ENCODE assay signal across 10 cellular contexts in genomic region chr12:13001725-13002040, GRCh38. TPM values are rescaled to one million over a fixed set of nuclear protein-coding genes. Genes with fewer than 3 reads are reported as not detected.
DNase-seq lines count a peak whose midpoint lies in the region; ATAC-seq, FAIRE-seq and TF ChIP-seq lines count a peak whose summit lies in the region.
"Had no signal": no experiment of that assay in that cellular context is flagged by ENCODE, and none has a peak within 500 bp of the region (broad histone marks: within the 10 kb centered on the region; RNA-seq: fewer than 3 reads in every experiment).

No MANE protein-coding gene starts in this region.

- peak overlapping the region; percentile 85 for H3K4me3 ChIP-seq in coronary artery
- H3K4me3 ChIP-seq in muscle layer of duodenum (ENCODE audit: low read depth in 1 of 2, low read length in 2 of 2): peak overlapping the region; percentile 77 to 87

- TF ChIP-seq CTCF in coronary artery (IDR thresholded peaks at IDR 0.05): no peak

- FAIRE-seq in urothelium cell line (lab: Jason Lieb, UNC): peak; percentile 62
- FAIRE-seq: TTC549 had no signal

- H3K36me3 ChIP-seq in muscle layer of duodenum (ENCODE audit: control insufficient read depth in 1 of 2, insufficient read depth in 2 of 2, low read length in 2 of 2): no peaks in the 10 kb centered on the region

- ATAC-seq in Right ventricle myocardium inferior (no peak), Right ventricle myocardium superior (ENCODE audit: poor library complexity) (no peak)

- H3K27ac ChIP-seq in coronary artery (peak overlapping the region; percentile 96 to 98), muscle layer of duodenum (ENCODE audit: low read length) (no peak overlapping the region)

- intact Hi-C loops in Right ventricle myocardium inferior (cut with DNase I): loop anchor here (5.0 kb wide), 2 partner anchors 96 to 196 kb away; partner anchors contain the start of gene EMP1
- intact Hi-C loops in Right ventricle myocardium superior (cut with DNase I): no loop called here

- no peaks in the 10 kb centered on the region for H3K9me3 ChIP-seq in muscle layer of duodenum (ENCODE audit: control insufficient read depth in 1 of 2, low read length in 2 of 2)

- DNase-seq in Right ventricle myocardium inferior (ENCODE audit: missing footprints) (peak; percentile 68), Right ventricle myocardium superior (no peak), coronary artery (ENCODE audit: low spot score) (peak; percentile 73), urothelium cell line (ENCODE audit: low spot score) (no peak), MV-4-11 (lab: John Stamatoyannopoulos, UW) (no peak), NCI-H2081 (lab: John Stamatoyannopoulos, UW) (no peak), NCI-H510A treated with DMSO at 0.1 percent for 48 hours (lab: John Stamatoyannopoulos, UW) (no peak)
- DNase-seq: DND-41 had no signal

- H3K4me1 ChIP-seq in muscle layer of duodenum (ENCODE audit: control insufficient read depth in 1 of 2, insufficient read depth in 2 of 2, low read length in 2 of 2): peaks cover 0 to 24% of the 10 kb centered on the region in 2 donors

- no peaks in the 10 kb centered on the region for H3K27me3 ChIP-seq in muscle layer of duodenum (ENCODE audit: low read depth, low read length)

RNA-seq across cellular contexts. Expression of gene HEBP1, which starts 1.6 kb away (rescaled TPM):
- total RNA-seq in Right ventricle myocardium inferior (63.5 TPM), Right ventricle myocardium superior (65.3 TPM)

RNA-seq across cellular contexts. Expression of gene FAM234B, which starts 42.5 kb away (rescaled TPM):
- 2.4 TPM for total RNA-seq in Right ventricle myocardium inferior
- total RNA-seq in Right ventricle myocardium superior: 1.8 TPM

RNA-seq across cellular contexts. Expression of gene GPRC5D, which starts 49.7 kb away (rescaled TPM):
- total RNA-seq in Right ventricle myocardium inferior: not detected
- total RNA-seq in Right ventricle myocardium superior: not detected

Comparison
In these comparisons a context has a peak if more than half of its experiments do, and no peak if none do; other contexts are left out.
1. DNase-seq: peak in Right ventricle myocardium inferior (single experiment) and coronary artery (single experiment); none in Right ventricle myocardium superior (single experiment), urothelium cell line (single experiment), MV-4-11 (single experiment), NCI-H2081 (0 of 2) and NCI-H510A treated with DMSO at 0.1 percent for 48 hours (single experiment).